11 cellular contexts compared by ENCODE assay signal in genomic region chr20:46108435-46108841, GRCh38. TPM values are rescaled to one million over a fixed set of nuclear protein-coding genes. Genes with fewer than 3 reads are reported as not detected.
DNase-seq lines count a peak whose midpoint lies in the region; ATAC-seq lines count a peak whose summit lies in the region.
"Had no signal": no experiment of that assay in that cellular context is flagged by ENCODE, and none has a peak within 500 bp of the region (broad histone marks: within the 10 kb centered on the region; RNA-seq: fewer than 3 reads in every experiment).

No MANE protein-coding gene starts in this region.

- H3K27me3 Mint-ChIP-seq in IgD-negative memory B cell: no peaks in the 10 kb centered on the region
- H3K27me3 Mint-ChIP-seq in stimulated activated naive B cell treated with anti-CD40 and anti-IgM and Interleukin-4, amounts not matched to agents 10 μg/mL and 1 μg/mL and 100 μg/mL, for 72 hours: no peaks in the 10 kb centered on the region

- H3K9me3 Mint-ChIP-seq in IgD-negative memory B cell: no peaks in the 10 kb centered on the region
- H3K9me3 Mint-ChIP-seq in stimulated activated naive B cell treated with anti-CD40 and anti-IgM and Interleukin-4, amounts not matched to agents 10 μg/mL and 1 μg/mL and 100 μg/mL, for 72 hours: no peaks in the 10 kb centered on the region

- ATAC-seq in HG02759 (IDR thresholded peaks at IDR 0.05; ENCODE audit: unreplicated experiment) (peak; percentile 84), aorta (ENCODE audit: low FRiP score) (no peak)
- ATAC-seq in stimulated activated naive B cell treated with anti-CD40 and anti-IgM and Interleukin-4, amounts not matched to agents 10 μg/mL and 1 μg/mL and 100 μg/mL, for 72 hours (replicated peaks): peak; percentile 92

- H3K4me1 Mint-ChIP-seq in IgD-negative memory B cell: peaks cover 15 to 42% (median 35%) of the 10 kb centered on the region in 3 donors
- H3K4me1 Mint-ChIP-seq in stimulated activated naive B cell treated with anti-CD40 and anti-IgM and Interleukin-4, amounts not matched to agents 10 μg/mL and 1 μg/mL and 100 μg/mL, for 72 hours: peaks cover 41 to 59% of the 10 kb centered on the region in 2 donors

- intact Hi-C loops in aorta (cut with DNase I): no loop called here

- no peaks in the 10 kb centered on the region for H3K36me3 ChIP-seq in aorta (ENCODE audit: control insufficient read depth in 1 of 2, insufficient read depth in 2 of 2, low read length in 1 of 2)

- WGBS in aorta, 2 donors: 83 to 86% methylated on average over 5 of the region's 5 CpGs

- DNase-seq in SKM-1 treated with dmso at 0.1 percent for 144 hours (lab: John Stamatoyannopoulos, UW; ENCODE audit: unreplicated experiment) (peak; percentile 18), SKM-1 (lab: John Stamatoyannopoulos, UW; ENCODE audit: unreplicated experiment) (no peak), HK-2 (ENCODE audit: unreplicated experiment) (no peak), T-helper 2 cell (no peak), aorta (no peak)
- peak; percentile 70 for DNase-seq in stimulated activated naive B cell treated with anti-CD40 and anti-IgM and Interleukin-4, amounts not matched to agents 10 μg/mL and 1 μg/mL and 100 μg/mL, for 72 hours
- DNase-seq: 8988T, foreskin fibroblast, NCI-H2029 had no signal

- no peak overlapping the region for H3K27ac ChIP-seq in aorta (ENCODE audit: low read depth in 1 of 2, low read length in 2 of 2)

- no peaks in the 10 kb centered on the region for H3K36me3 Mint-ChIP-seq in IgD-negative memory B cell
- no peaks in the 10 kb centered on the region for H3K36me3 Mint-ChIP-seq in stimulated activated naive B cell treated with anti-CD40 and anti-IgM and Interleukin-4, amounts not matched to agents 10 μg/mL and 1 μg/mL and 100 μg/mL, for 72 hours

- peak overlapping the region in 3 of 4 donors; percentile 11 to 85 (median 30) for H3K4me3 Mint-ChIP-seq in IgD-negative memory B cell
- peak overlapping the region; percentile 5 to 68 for H3K4me3 Mint-ChIP-seq in stimulated activated naive B cell treated with anti-CD40 and anti-IgM and Interleukin-4, amounts not matched to agents 10 μg/mL and 1 μg/mL and 100 μg/mL, for 72 hours

- no peaks in the 10 kb centered on the region for H3K4me1 ChIP-seq in aorta (ENCODE audit: control insufficient read depth in 1 of 2, insufficient read depth in 2 of 2, low read length in 2 of 2)

- H3K9me3 ChIP-seq in aorta (ENCODE audit: control insufficient read depth, low read length): peaks cover 3% of the 10 kb centered on the region

- peak overlapping the region; percentile 46 to 94 (median 73) for H3K27ac Mint-ChIP-seq in IgD-negative memory B cell
- peak overlapping the region; percentile 60 for H3K27ac Mint-ChIP-seq in stimulated activated naive B cell treated with anti-CD40 and anti-IgM and Interleukin-4, amounts not matched to agents 10 μg/mL and 1 μg/mL and 100 μg/mL, for 72 hours

- H3K27me3 ChIP-seq in aorta (ENCODE audit: control insufficient read depth in 1 of 2, insufficient read depth in 2 of 2, low read length in 1 of 2): no peaks in the 10 kb centered on the region

- H3K4me3 ChIP-seq in aorta (ENCODE audit: low read length in 2 of 2): no peak overlapping the region

RNA-seq across cellular contexts. Expression of gene CD40, which starts 9.7 kb away (rescaled TPM):
- polyA plus RNA-seq in IgD-negative memory B cell (217 TPM), aorta (10 to 100 TPM in 1 of 2 donors, 1 to 10 TPM in 1; 8.6 to 47.7 TPM)
- 10 to 100 TPM; 20.9 to 36.1 TPM for total RNA-seq in aorta

RNA-seq across cellular contexts. Expression of gene NCOA5, which starts 18.7 kb away (rescaled TPM):
- polyA plus RNA-seq in IgD-negative memory B cell (30.1 TPM), aorta (10 to 100 TPM in 1 of 2 donors, 1 to 10 TPM in 1; 8.5 to 10.4 TPM)
- 10 to 100 TPM; 18.6 to 23.7 TPM for total RNA-seq in aorta

Comparison
In these comparisons a context has a peak if more than half of its experiments do, and no peak if none do; other contexts are left out.
1. DNase-seq: peak in SKM-1 treated with dmso at 0.1 percent for 144 hours (single experiment) and stimulated activated naive B cell treated with anti-CD40 and anti-IgM and Interleukin-4, amounts not matched to agents 10 μg/mL and 1 μg/mL and 100 μg/mL, for 72 hours (single experiment); none in SKM-1 (single experiment), HK-2 (single experiment), T-helper 2 cell (0 of 5) and aorta (0 of 2).